ENCODE assay signal across 1 cellular context in the genomic region with DNA sequence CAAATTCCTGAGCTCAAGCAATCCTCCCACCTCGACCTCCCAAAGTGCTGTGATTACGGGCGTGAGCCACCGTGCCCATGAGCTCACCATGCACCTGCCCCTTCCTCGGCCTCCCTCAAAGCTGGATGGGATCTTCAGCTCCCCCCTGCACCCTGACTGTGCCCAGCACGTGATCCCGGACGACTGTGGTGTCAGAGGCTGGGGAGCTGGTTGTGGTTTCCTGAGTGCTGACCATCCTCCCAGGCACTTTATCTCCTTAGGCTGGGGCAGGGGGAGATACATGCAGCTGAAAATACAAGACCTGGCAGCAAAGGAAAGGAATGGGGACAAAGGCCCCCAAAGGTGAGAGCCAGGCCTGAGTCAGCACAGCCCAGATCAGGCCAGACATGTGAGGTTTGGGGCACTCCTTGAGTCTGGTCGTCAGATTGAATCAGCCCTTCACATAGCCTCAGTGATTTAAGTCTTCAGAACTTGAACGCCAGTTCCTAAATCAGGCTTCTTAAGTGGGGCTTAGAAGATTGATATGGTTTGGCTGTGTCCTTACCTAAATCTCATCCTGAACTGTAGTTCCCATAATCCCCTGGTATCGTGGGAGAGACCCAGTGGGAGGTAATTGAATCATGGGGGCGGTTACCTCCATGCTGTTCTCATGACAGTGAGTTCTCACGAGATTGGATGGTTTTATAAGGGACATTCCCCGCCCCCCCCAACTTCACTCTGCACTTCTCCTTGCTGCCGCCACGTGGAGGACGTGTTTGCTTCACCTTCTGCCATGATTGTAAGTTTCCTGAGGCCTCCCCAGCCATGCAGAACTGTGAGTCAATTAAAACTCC.
TF ChIP-seq lines count a peak whose summit lies in the region.

No MANE protein-coding gene starts in this region.

TF ChIP-seq in GM12878, 131 proteins besides CTCF, POLR2A, EP300 and RAD21 (continued from another document):
- peak; percentile 78 for TF ChIP-seq BRCA1 (IDR thresholded peaks at IDR 0.05; ENCODE audit: low read depth, low read length)
- no peak for TF ChIP-seq JUND (IDR thresholded peaks at IDR 0.05; ENCODE audit: low read depth, low read length)
- TF ChIP-seq, protein P1, sequence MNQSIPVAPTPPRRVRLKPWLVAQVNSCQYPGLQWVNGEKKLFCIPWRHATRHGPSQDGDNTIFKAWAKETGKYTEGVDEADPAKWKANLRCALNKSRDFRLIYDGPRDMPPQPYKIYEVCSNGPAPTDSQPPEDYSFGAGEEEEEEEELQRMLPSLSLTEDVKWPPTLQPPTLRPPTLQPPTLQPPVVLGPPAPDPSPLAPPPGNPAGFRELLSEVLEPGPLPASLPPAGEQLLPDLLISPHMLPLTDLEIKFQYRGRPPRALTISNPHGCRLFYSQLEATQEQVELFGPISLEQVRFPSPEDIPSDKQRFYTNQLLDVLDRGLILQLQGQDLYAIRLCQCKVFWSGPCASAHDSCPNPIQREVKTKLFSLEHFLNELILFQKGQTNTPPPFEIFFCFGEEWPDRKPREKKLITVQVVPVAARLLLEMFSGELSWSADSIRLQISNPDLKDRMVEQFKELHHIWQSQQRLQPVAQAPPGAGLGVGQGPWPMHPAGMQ (IDR thresholded peaks at IDR 0.05; ENCODE audit: borderline replicate concordance), result peak; percentile 76
- TF ChIP-seq IKZF1 (conservative IDR thresholded peaks at IDR 0.05), result peak; percentile 28; the same call in 1 of the 2 replicates
- peak; percentile 24 for TF ChIP-seq USF2 (IDR thresholded peaks at IDR 0.05; ENCODE audit: borderline replicate concordance, low read depth, low read length)
- TF ChIP-seq MXI1 (IDR thresholded peaks at IDR 0.05; ENCODE audit: low read depth, low read length), result 0 out of 2 replicates have a peak, but pooled peaks have one; percentile 36
- no peak for TF ChIP-seq SMARCA5 (IDR thresholded peaks at IDR 0.05)
- TF ChIP-seq BCL11A (IDR thresholded peaks at IDR 0.05; ENCODE audit: low read depth, low read length), result no peak
- peak; percentile 72; the same call in 1 of the 2 replicates for TF ChIP-seq CBFB (IDR thresholded peaks at IDR 0.05; ENCODE audit: low read depth)
- TF ChIP-seq, protein P2, sequence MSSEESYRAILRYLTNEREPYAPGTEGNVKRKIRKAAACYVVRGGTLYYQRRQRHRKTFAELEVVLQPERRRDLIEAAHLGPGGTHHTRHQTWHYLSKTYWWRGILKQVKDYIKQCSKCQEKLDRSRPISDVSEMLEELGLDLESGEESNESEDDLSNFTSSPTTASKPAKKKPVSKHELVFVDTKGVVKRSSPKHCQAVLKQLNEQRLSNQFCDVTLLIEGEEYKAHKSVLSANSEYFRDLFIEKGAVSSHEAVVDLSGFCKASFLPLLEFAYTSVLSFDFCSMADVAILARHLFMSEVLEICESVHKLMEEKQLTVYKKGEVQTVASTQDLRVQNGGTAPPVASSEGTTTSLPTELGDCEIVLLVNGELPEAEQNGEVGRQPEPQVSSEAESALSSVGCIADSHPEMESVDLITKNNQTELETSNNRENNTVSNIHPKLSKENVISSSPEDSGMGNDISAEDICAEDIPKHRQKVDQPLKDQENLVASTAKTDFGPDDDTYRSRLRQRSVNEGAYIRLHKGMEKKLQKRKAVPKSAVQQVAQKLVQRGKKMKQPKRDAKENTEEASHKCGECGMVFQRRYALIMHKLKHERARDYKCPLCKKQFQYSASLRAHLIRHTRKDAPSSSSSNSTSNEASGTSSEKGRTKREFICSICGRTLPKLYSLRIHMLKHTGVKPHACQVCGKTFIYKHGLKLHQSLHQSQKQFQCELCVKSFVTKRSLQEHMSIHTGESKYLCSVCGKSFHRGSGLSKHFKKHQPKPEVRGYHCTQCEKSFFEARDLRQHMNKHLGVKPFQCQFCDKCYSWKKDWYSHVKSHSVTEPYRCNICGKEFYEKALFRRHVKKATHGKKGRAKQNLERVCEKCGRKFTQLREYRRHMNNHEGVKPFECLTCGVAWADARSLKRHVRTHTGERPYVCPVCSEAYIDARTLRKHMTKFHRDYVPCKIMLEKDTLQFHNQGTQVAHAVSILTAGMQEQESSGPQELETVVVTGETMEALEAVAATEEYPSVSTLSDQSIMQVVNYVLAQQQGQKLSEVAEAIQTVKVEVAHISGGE (CRISPR knock-in tag; IDR thresholded peaks at IDR 0.05), result no peak
- TF ChIP-seq EZH2 (IDR thresholded peaks at IDR 0.05; ENCODE audit: borderline replicate concordance, control insufficient read depth, low read depth, low read length), result no peak
- peak; percentile 53 for TF ChIP-seq MEF2B (IDR thresholded peaks at IDR 0.05; ENCODE audit: partially characterized antibody, poor library complexity, severe bottlenecking)
- TF ChIP-seq GATAD2B (conservative IDR thresholded peaks at IDR 0.05; ENCODE audit: low read depth), result peak; percentile 56
- TF ChIP-seq, protein P3, sequence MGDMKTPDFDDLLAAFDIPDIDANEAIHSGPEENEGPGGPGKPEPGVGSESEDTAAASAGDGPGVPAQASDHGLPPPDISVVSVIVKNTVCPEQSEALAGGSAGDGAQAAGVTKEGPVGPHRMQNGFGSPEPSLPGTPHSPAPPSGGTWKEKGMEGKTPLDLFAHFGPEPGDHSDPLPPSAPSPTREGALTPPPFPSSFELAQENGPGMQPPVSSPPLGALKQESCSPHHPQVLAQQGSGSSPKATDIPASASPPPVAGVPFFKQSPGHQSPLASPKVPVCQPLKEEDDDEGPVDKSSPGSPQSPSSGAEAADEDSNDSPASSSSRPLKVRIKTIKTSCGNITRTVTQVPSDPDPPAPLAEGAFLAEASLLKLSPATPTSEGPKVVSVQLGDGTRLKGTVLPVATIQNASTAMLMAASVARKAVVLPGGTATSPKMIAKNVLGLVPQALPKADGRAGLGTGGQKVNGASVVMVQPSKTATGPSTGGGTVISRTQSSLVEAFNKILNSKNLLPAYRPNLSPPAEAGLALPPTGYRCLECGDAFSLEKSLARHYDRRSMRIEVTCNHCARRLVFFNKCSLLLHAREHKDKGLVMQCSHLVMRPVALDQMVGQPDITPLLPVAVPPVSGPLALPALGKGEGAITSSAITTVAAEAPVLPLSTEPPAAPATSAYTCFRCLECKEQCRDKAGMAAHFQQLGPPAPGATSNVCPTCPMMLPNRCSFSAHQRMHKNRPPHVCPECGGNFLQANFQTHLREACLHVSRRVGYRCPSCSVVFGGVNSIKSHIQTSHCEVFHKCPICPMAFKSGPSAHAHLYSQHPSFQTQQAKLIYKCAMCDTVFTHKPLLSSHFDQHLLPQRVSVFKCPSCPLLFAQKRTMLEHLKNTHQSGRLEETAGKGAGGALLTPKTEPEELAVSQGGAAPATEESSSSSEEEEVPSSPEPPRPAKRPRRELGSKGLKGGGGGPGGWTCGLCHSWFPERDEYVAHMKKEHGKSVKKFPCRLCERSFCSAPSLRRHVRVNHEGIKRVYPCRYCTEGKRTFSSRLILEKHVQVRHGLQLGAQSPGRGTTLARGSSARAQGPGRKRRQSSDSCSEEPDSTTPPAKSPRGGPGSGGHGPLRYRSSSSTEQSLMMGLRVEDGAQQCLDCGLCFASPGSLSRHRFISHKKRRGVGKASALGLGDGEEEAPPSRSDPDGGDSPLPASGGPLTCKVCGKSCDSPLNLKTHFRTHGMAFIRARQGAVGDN (IDR thresholded peaks at IDR 0.05), result peak; percentile 76
TF ChIP-seq in GM12878: peak in this region for 36.
